In genomic region chr7:128455556-128456254, GRCh38 we compare ENCODE assay signal across 1 cellular context.
TF ChIP-seq lines count a peak whose summit lies in the region.

HILPDA (plus strand) TSS chr7:128455878; CDS start chr7:128457269, 1,391 bp downstream.

TF ChIP-seq in HepG2, 621 proteins besides CTCF, POLR2A, EP300 and RAD21 (continued from another document and continues in another):
- TF ChIP-seq, protein P1, sequence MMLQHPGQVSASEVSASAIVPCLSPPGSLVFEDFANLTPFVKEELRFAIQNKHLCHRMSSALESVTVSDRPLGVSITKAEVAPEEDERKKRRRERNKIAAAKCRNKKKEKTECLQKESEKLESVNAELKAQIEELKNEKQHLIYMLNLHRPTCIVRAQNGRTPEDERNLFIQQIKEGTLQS (CRISPR knock-in tag; IDR thresholded peaks at IDR 0.05), result peak; percentile 48; the same call in 1 of the 2 replicates
- peak; percentile 78; the same call in 1 of the 2 replicates for TF ChIP-seq TAF1 (CRISPR knock-in tag; IDR thresholded peaks at IDR 0.05)
- TF ChIP-seq, protein P2, sequence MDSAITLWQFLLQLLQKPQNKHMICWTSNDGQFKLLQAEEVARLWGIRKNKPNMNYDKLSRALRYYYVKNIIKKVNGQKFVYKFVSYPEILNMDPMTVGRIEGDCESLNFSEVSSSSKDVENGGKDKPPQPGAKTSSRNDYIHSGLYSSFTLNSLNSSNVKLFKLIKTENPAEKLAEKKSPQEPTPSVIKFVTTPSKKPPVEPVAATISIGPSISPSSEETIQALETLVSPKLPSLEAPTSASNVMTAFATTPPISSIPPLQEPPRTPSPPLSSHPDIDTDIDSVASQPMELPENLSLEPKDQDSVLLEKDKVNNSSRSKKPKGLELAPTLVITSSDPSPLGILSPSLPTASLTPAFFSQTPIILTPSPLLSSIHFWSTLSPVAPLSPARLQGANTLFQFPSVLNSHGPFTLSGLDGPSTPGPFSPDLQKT (CRISPR knock-in tag; IDR thresholded peaks at IDR 0.05; ENCODE audit: borderline replicate concordance), result no peak
- TF ChIP-seq CBX2 (IDR thresholded peaks at IDR 0.05; ENCODE audit: low read depth, low read length), result no peak
- no peak for TF ChIP-seq CBX2 (CRISPR knock-in tag; IDR thresholded peaks at IDR 0.05; ENCODE audit: low read depth)
- TF ChIP-seq ZNF709 (CRISPR knock-in tag; IDR thresholded peaks at IDR 0.05), result peak; percentile 89
- peak; percentile 80 for TF ChIP-seq DMAP1 (CRISPR knock-in tag; IDR thresholded peaks at IDR 0.05)
- TF ChIP-seq, protein P3, sequence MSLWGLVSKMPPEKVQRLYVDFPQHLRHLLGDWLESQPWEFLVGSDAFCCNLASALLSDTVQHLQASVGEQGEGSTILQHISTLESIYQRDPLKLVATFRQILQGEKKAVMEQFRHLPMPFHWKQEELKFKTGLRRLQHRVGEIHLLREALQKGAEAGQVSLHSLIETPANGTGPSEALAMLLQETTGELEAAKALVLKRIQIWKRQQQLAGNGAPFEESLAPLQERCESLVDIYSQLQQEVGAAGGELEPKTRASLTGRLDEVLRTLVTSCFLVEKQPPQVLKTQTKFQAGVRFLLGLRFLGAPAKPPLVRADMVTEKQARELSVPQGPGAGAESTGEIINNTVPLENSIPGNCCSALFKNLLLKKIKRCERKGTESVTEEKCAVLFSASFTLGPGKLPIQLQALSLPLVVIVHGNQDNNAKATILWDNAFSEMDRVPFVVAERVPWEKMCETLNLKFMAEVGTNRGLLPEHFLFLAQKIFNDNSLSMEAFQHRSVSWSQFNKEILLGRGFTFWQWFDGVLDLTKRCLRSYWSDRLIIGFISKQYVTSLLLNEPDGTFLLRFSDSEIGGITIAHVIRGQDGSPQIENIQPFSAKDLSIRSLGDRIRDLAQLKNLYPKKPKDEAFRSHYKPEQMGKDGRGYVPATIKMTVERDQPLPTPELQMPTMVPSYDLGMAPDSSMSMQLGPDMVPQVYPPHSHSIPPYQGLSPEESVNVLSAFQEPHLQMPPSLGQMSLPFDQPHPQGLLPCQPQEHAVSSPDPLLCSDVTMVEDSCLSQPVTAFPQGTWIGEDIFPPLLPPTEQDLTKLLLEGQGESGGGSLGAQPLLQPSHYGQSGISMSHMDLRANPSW (CRISPR knock-in tag; IDR thresholded peaks at IDR 0.05; ENCODE audit: borderline replicate concordance), result 0 out of 2 replicates have a peak, but pooled peaks have one; percentile 42
- peak; percentile 40; the same call in 1 of the 2 replicates for TF ChIP-seq TIGD3 (CRISPR knock-in tag; IDR thresholded peaks at IDR 0.05; ENCODE audit: borderline replicate concordance)
- no peak for TF ChIP-seq MXD4 (CRISPR knock-in tag; IDR thresholded peaks at IDR 0.05)
- no peak for TF ChIP-seq ZNF432 (CRISPR knock-in tag; IDR thresholded peaks at IDR 0.05; ENCODE audit: borderline replicate concordance)
- TF ChIP-seq ZNF430 (CRISPR knock-in tag; IDR thresholded peaks at IDR 0.05), result peak; percentile 86; the same call in 1 of the 2 replicates
- TF ChIP-seq ZNF644 (CRISPR knock-in tag; IDR thresholded peaks at IDR 0.05; ENCODE audit: low read depth), result no peak
- TF ChIP-seq ZNF224 (CRISPR knock-in tag; IDR thresholded peaks at IDR 0.05), result no peak
- TF ChIP-seq HMGXB3 (CRISPR knock-in tag; IDR thresholded peaks at IDR 0.05; ENCODE audit: borderline replicate concordance), result no peak
- no peak for TF ChIP-seq HOXA7 (CRISPR knock-in tag; IDR thresholded peaks at IDR 0.05)
- no peak for TF ChIP-seq ZNF207 (IDR thresholded peaks at IDR 0.05; ENCODE audit: borderline replicate concordance)
- TF ChIP-seq ZNF737 (CRISPR knock-in tag; IDR thresholded peaks at IDR 0.05; ENCODE audit: borderline replicate concordance), result no peak
- TF ChIP-seq FOXM1 (CRISPR knock-in tag; IDR thresholded peaks at IDR 0.05), result no peak
- no peak for TF ChIP-seq U2AF2 (IDR thresholded peaks at IDR 0.05; ENCODE audit: low read depth, low read length)
- TF ChIP-seq TEF (CRISPR knock-in tag; IDR thresholded peaks at IDR 0.05), result no peak
- no peak for TF ChIP-seq EZH2 (conservative IDR thresholded peaks at IDR 0.05; ENCODE audit: low read depth, low read length)
- TF ChIP-seq GTF3A (CRISPR knock-in tag; conservative IDR thresholded peaks at IDR 0.05), result no peak
- peak; percentile 30; the same call in 1 of the 2 replicates for TF ChIP-seq MTA1 (CRISPR knock-in tag; IDR thresholded peaks at IDR 0.05; ENCODE audit: borderline replicate concordance)
- TF ChIP-seq, protein P4, sequence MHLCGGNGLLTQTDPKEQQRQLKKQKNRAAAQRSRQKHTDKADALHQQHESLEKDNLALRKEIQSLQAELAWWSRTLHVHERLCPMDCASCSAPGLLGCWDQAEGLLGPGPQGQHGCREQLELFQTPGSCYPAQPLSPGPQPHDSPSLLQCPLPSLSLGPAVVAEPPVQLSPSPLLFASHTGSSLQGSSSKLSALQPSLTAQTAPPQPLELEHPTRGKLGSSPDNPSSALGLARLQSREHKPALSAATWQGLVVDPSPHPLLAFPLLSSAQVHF (CRISPR knock-in tag; IDR thresholded peaks at IDR 0.05), result peak; percentile 54; the same call in 1 of the 2 replicates
- TF ChIP-seq E2F2 (CRISPR knock-in tag; IDR thresholded peaks at IDR 0.05; ENCODE audit: borderline replicate concordance), result no peak
- TF ChIP-seq ZNF562 (CRISPR knock-in tag; IDR thresholded peaks at IDR 0.05; ENCODE audit: borderline replicate concordance), result no peak
- TF ChIP-seq ZNF160 (CRISPR knock-in tag; IDR thresholded peaks at IDR 0.05), result no peak
- TF ChIP-seq, protein P5, sequence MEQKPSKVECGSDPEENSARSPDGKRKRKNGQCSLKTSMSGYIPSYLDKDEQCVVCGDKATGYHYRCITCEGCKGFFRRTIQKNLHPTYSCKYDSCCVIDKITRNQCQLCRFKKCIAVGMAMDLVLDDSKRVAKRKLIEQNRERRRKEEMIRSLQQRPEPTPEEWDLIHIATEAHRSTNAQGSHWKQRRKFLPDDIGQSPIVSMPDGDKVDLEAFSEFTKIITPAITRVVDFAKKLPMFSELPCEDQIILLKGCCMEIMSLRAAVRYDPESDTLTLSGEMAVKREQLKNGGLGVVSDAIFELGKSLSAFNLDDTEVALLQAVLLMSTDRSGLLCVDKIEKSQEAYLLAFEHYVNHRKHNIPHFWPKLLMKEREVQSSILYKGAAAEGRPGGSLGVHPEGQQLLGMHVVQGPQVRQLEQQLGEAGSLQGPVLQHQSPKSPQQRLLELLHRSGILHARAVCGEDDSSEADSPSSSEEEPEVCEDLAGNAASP (CRISPR knock-in tag; IDR thresholded peaks at IDR 0.05; ENCODE audit: borderline replicate concordance), result peak; percentile 57; the same call in 1 of the 2 replicates
- peak; percentile 90 for TF ChIP-seq ZNF136 (CRISPR knock-in tag; IDR thresholded peaks at IDR 0.05; ENCODE audit: low read depth)
- TF ChIP-seq NR2C2 (CRISPR knock-in tag; IDR thresholded peaks at IDR 0.05; ENCODE audit: borderline replicate concordance), result no peak
- no peak for TF ChIP-seq JUND (CRISPR knock-in tag; IDR thresholded peaks at IDR 0.05)
- TF ChIP-seq, protein P6, sequence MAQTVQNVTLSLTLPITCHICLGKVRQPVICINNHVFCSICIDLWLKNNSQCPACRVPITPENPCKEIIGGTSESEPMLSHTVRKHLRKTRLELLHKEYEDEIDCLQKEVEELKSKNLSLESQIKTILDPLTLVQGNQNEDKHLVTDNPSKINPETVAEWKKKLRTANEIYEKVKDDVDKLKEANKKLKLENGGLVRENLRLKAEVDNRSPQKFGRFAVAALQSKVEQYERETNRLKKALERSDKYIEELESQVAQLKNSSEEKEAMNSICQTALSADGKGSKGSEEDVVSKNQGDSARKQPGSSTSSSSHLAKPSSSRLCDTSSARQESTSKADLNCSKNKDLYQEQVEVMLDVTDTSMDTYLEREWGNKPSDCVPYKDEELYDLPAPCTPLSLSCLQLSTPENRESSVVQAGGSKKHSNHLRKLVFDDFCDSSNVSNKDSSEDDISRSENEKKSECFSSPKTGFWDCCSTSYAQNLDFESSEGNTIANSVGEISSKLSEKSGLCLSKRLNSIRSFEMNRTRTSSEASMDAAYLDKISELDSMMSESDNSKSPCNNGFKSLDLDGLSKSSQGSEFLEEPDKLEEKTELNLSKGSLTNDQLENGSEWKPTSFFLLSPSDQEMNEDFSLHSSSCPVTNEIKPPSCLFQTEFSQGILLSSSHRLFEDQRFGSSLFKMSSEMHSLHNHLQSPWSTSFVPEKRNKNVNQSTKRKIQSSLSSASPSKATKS (CRISPR knock-in tag; IDR thresholded peaks at IDR 0.05), result no peak
- TF ChIP-seq ZNF720 (CRISPR knock-in tag; IDR thresholded peaks at IDR 0.05), result no peak
- TF ChIP-seq FOXP4 (CRISPR knock-in tag; IDR thresholded peaks at IDR 0.05), result peak; percentile 61
- TF ChIP-seq ZNF329 (CRISPR knock-in tag; IDR thresholded peaks at IDR 0.05; ENCODE audit: low read depth), result no peak
- no peak for TF ChIP-seq TBL1XR1 (IDR thresholded peaks at IDR 0.05; ENCODE audit: borderline replicate concordance, low read length, partially characterized antibody)
- peak; percentile 83 for TF ChIP-seq ZFY (CRISPR knock-in tag; IDR thresholded peaks at IDR 0.05)
- peak; percentile 79; the same call in 1 of the 2 replicates for TF ChIP-seq KDM5B (CRISPR knock-in tag; IDR thresholded peaks at IDR 0.05; ENCODE audit: borderline replicate concordance)
- TF ChIP-seq GABPA (IDR thresholded peaks at IDR 0.05; ENCODE audit: low read depth, low read length), result no peak
- TF ChIP-seq GABPA (CRISPR knock-in tag; IDR thresholded peaks at IDR 0.05; ENCODE audit: low read depth), result no peak
- no peak for TF ChIP-seq ZNF12 (CRISPR knock-in tag; IDR thresholded peaks at IDR 0.05)
- TF ChIP-seq REXO4 (CRISPR knock-in tag; IDR thresholded peaks at IDR 0.05; ENCODE audit: borderline replicate concordance), result no peak
- no peak; the same call in 1 of the 2 replicates for TF ChIP-seq KDM5A (IDR thresholded peaks at IDR 0.05; ENCODE audit: borderline replicate concordance, low read length)
- peak; percentile 24; the same call in 1 of the 2 replicates for TF ChIP-seq ZNF143 (CRISPR knock-in tag; IDR thresholded peaks at IDR 0.05)
